In genomic region chr2:53129851-53130250, GRCh38 we compare ENCODE assay signal across 13 cellular contexts.
DNase-seq lines count a peak whose midpoint lies in the region; ATAC-seq and TF ChIP-seq lines count a peak whose summit lies in the region.
"Had no signal": no experiment of that assay in that cellular context is flagged by ENCODE, and none has a peak within 500 bp of the region (broad histone marks: within the 10 kb centered on the region; RNA-seq: fewer than 3 reads in every experiment).

No MANE protein-coding gene starts in this region.

- peaks cover 5% of the 10 kb centered on the region for H3K4me1 Mint-ChIP-seq in neural progenitor cell
- no peaks in the 10 kb centered on the region for H3K4me1 Mint-ChIP-seq in stimulated activated naive B cell treated with anti-CD40 and anti-IgM and Interleukin-4, amounts not matched to agents 10 μg/mL and 1 μg/mL and 100 μg/mL, for 72 hours

- no peaks in the 10 kb centered on the region for H3K9me3 Mint-ChIP-seq in neural progenitor cell
- peaks cover 0 to 1% of the 10 kb centered on the region in 2 donors for H3K9me3 Mint-ChIP-seq in stimulated activated naive B cell treated with anti-CD40 and anti-IgM and Interleukin-4, amounts not matched to agents 10 μg/mL and 1 μg/mL and 100 μg/mL, for 72 hours

- H3K4me2 ChIP-seq in neural progenitor cell, result no peak overlapping the region

- no peaks in the 10 kb centered on the region for H3K36me3 ChIP-seq in neural progenitor cell
- H3K36me3 ChIP-seq: neutrophil, transverse colon had no signal

- H3K27me3 ChIP-seq in neural progenitor cell, result no peaks in the 10 kb centered on the region
- H3K27me3 ChIP-seq: neutrophil, transverse colon had no signal

- H3K9me3 ChIP-seq in neural progenitor cell (ENCODE audit: low read depth), result no peaks in the 10 kb centered on the region
- H3K9me3 ChIP-seq: neutrophil, transverse colon had no signal

- no peaks in the 10 kb centered on the region for H3K4me1 ChIP-seq in neural progenitor cell

- no peak overlapping the region for H3K4me3 Mint-ChIP-seq in neural progenitor cell
- no peak overlapping the region for H3K4me3 Mint-ChIP-seq in stimulated activated naive B cell treated with anti-CD40 and anti-IgM and Interleukin-4, amounts not matched to agents 10 μg/mL and 1 μg/mL and 100 μg/mL, for 72 hours

- DNase-seq in ELR (ENCODE audit: low read depth), result peak; percentile 84
- peak; percentile 16 for DNase-seq in NCI-H460 (ENCODE audit: extremely low read depth, low read depth)
- peak; percentile 80 for DNase-seq in epithelial cell of esophagus (ENCODE audit: low read depth)
- DNase-seq in neural progenitor cell (ENCODE audit: low spot score), result no peak
- no peak for DNase-seq in stimulated activated naive B cell treated with anti-CD40 and anti-IgM and Interleukin-4, amounts not matched to agents 10 μg/mL and 1 μg/mL and 100 μg/mL, for 72 hours
- no peak for DNase-seq in GDM1 (lab: John Stamatoyannopoulos, UW)
- DNase-seq in NCI-H2029 (lab: John Stamatoyannopoulos, UW), result no peak
- DNase-seq: DMS153, dorsolateral prefrontal cortex, transverse colon had no signal

- no peak for ATAC-seq in stimulated activated naive B cell treated with anti-CD40 and anti-IgM and Interleukin-4, amounts not matched to agents 10 μg/mL and 1 μg/mL and 100 μg/mL, for 72 hours (replicated peaks)
- ATAC-seq in GM19035 (IDR thresholded peaks at IDR 0.05; ENCODE audit: unreplicated experiment), result no peak

- H3K27me3 Mint-ChIP-seq in neural progenitor cell (ENCODE audit: insufficient read depth, low read depth), result no peaks in the 10 kb centered on the region
- no peaks in the 10 kb centered on the region for H3K27me3 Mint-ChIP-seq in stimulated activated naive B cell treated with anti-CD40 and anti-IgM and Interleukin-4, amounts not matched to agents 10 μg/mL and 1 μg/mL and 100 μg/mL, for 72 hours

- no peak overlapping the region for H3K9ac ChIP-seq in neural progenitor cell

- H3K36me3 Mint-ChIP-seq in neural progenitor cell, result no peaks in the 10 kb centered on the region
- H3K36me3 Mint-ChIP-seq in stimulated activated naive B cell treated with anti-CD40 and anti-IgM and Interleukin-4, amounts not matched to agents 10 μg/mL and 1 μg/mL and 100 μg/mL, for 72 hours, result no peaks in the 10 kb centered on the region

- H3K79me2 ChIP-seq in neural progenitor cell (ENCODE audit: low read depth), result no peaks in the 10 kb centered on the region

- H3F3A ChIP-seq in neural progenitor cell (ENCODE audit: low read depth), result no peaks in the 10 kb centered on the region

- no peak overlapping the region for H3K27ac Mint-ChIP-seq in neural progenitor cell
- H3K27ac Mint-ChIP-seq in stimulated activated naive B cell treated with anti-CD40 and anti-IgM and Interleukin-4, amounts not matched to agents 10 μg/mL and 1 μg/mL and 100 μg/mL, for 72 hours, result no peak overlapping the region

- TF ChIP-seq CTCF in epithelial cell of esophagus (IDR thresholded peaks at IDR 0.05; ENCODE audit: insufficient read depth, low read depth, low read length, missing control alignments) (no peak), neural progenitor cell (IDR thresholded peaks at IDR 0.05) (no peak)

- H2AFZ ChIP-seq in neural progenitor cell (replicated peaks), result peak overlapping the region; percentile 32

- no peaks in the 10 kb centered on the region for H4K20me1 ChIP-seq in neural progenitor cell (ENCODE audit: low read depth)

- H3K4me3 ChIP-seq in epithelial cell of esophagus (ENCODE audit: low read length), result no peak overlapping the region
- no peak overlapping the region for H3K4me3 ChIP-seq in neural progenitor cell
- H3K4me3 ChIP-seq: dorsolateral prefrontal cortex, transverse colon had no signal

- no peak overlapping the region for H3K27ac ChIP-seq in neural progenitor cell
- H3K27ac ChIP-seq: dorsolateral prefrontal cortex, neutrophil, transverse colon, VCaP had no signal

Comparison
In these comparisons a context has a peak if more than half of its experiments do, and no peak if none do; other contexts are left out.
1. DNase-seq: peak in ELR (single experiment), NCI-H460 (single experiment) and epithelial cell of esophagus (single experiment); none in neural progenitor cell (single experiment), stimulated activated naive B cell treated with anti-CD40 and anti-IgM and Interleukin-4, amounts not matched to agents 10 μg/mL and 1 μg/mL and 100 μg/mL, for 72 hours (single experiment), GDM1 (single experiment) and NCI-H2029 (single experiment).